ENCODE assay signal across 26 cellular contexts in genomic region chr2:237877576-237878307, GRCh38. TPM values are rescaled to one million over a fixed set of nuclear protein-coding genes. Genes with fewer than 3 reads are reported as not detected.
DNase-seq lines count a peak whose midpoint lies in the region; TF ChIP-seq lines count a peak whose summit lies in the region.
"Had no signal": no experiment of that assay in that cellular context is flagged by ENCODE, and none has a peak within 500 bp of the region (broad histone marks: within the 10 kb centered on the region; RNA-seq: fewer than 3 reads in every experiment).

No MANE protein-coding gene starts in this region.

- DNase-seq in activated effector memory CD4-positive, alpha-beta T cell treated with anti-CD3 and anti-CD28 coated beads, Interleukin-2, amount 50 U/mL, for 16 hours = peak; percentile 54
- DNase-seq in activated effector memory CD4-positive, alpha-beta T cell treated with Interleukin-2 at 50 U/mL for 16 hours = no peak
- DNase-seq in tibial artery (peak; percentile 16 to 58), COR-L47 (lab: John Stamatoyannopoulos, UW) (no peak), prostate gland (ENCODE audit: low spot score) (no peak), NCI-H2171 (lab: John Stamatoyannopoulos, UW) (no peak)
- DNase-seq: activated CD8-positive, alpha-beta memory T cell treated with anti-CD3 and anti-CD28 coated beads for 24 hours; activated naive CD4-positive, alpha-beta T cell treated with anti-CD3 and anti-CD28 coated beads, Interleukin-2, amount 10 ng/mL, durations not matched to agents 7 days and 5 days; activated T-cell treated with anti-CD3 and anti-CD28 coated beads, Interleukin-2, amount 50 U/mL, for 4 hours; amygdala; DMS79; effector CD4-positive, alpha-beta T cell; erythroblast; foreskin melanocyte; H9; hippocampal formation; KG1; MV-4-11; NCI-H2227 treated with DMSO at 0.1 percent for 48 hours; NCI-H82; SHP77 treated with DMSO at 0.1 percent for 48 hours; testis had no signal

- H3K27me3 ChIP-seq in muscle layer of colon (ENCODE audit: control insufficient read depth in 1 of 2, insufficient read depth in 2 of 2, low read length in 2 of 2) = no peaks in the 10 kb centered on the region
- no peaks in the 10 kb centered on the region for H3K27me3 ChIP-seq in tibial artery
- H3K27me3 ChIP-seq in prostate gland (replicated peaks; ENCODE audit: insufficient read depth) = no peaks in the 10 kb centered on the region
- H3K27me3 ChIP-seq: cardiac muscle cell, pancreas, testis had no signal

- peak overlapping the region; percentile 51 for H3K27ac ChIP-seq in cingulate gyrus (ENCODE audit: low read depth, low read length)
- H3K27ac ChIP-seq in muscle layer of colon (ENCODE audit: low read depth, low read length) = peak overlapping the region; percentile 50
- peak overlapping the region; percentile 56 to 71 for H3K27ac ChIP-seq in tibial artery
- H3K27ac ChIP-seq in prostate gland = no peak overlapping the region
- H3K27ac ChIP-seq: cardiac muscle cell, pancreas, testis had no signal

- no peak for TF ChIP-seq POLR2A in prostate gland (IDR thresholded peaks at IDR 0.05)

- no peak for TF ChIP-seq CTCF in tibial artery (IDR thresholded peaks at IDR 0.05)
- TF ChIP-seq CTCF in prostate gland (IDR thresholded peaks at IDR 0.05) = no peak

- H3K9me3 ChIP-seq in muscle layer of colon (ENCODE audit: low read length) (no peaks in the 10 kb centered on the region), tibial artery (no peaks in the 10 kb centered on the region), prostate gland (no peaks in the 10 kb centered on the region)
- H3K9me3 ChIP-seq: pancreas, testis had no signal

- H3K36me3 ChIP-seq in muscle layer of colon (ENCODE audit: insufficient read depth, low read length) (peaks cover 22% of the 10 kb centered on the region), tibial artery (peaks cover 11 to 21% (median 12%) of the 10 kb centered on the region in 3 donors), prostate gland (no peaks in the 10 kb centered on the region)
- H3K36me3 ChIP-seq: cardiac muscle cell had no signal

- no peak overlapping the region for H3K9ac ChIP-seq in muscle layer of colon (ENCODE audit: low read length)

- WGBS in prostate gland = 96% methylated on average over 25 of the region's 25 CpGs

- H3K4me1 ChIP-seq in muscle layer of colon (ENCODE audit: insufficient read depth, low read length) (peaks cover 70% of the 10 kb centered on the region), tibial artery (peaks cover 0 to 64% (median 53%) of the 10 kb centered on the region in 4 donors), prostate gland (replicated peaks) (peaks cover 9% of the 10 kb centered on the region)

- no peak overlapping the region for H3K4me3 ChIP-seq in muscle layer of colon (ENCODE audit: low read depth in 1 of 2, low read length in 2 of 2)
- no peak overlapping the region for H3K4me3 ChIP-seq in tibial artery
- no peak overlapping the region for H3K4me3 ChIP-seq in prostate gland
- H3K4me3 ChIP-seq: cardiac muscle cell, pancreas, testis had no signal

- intact Hi-C loops in tibial artery (cut with DNase I; ENCODE audit: low total_unique reads) = no loop called here
- intact Hi-C loops in prostate gland (cut with DNase I) = no loop called here

RNA-seq across cellular contexts. Expression of gene RAMP1, which starts 18.3 kb away (rescaled TPM):
- total RNA-seq in prostate gland = 100 to 1,000 TPM in 1 of 2 donors, 10 to 100 TPM in 1; 75.3 to 300 TPM

Comparison
In these comparisons a context has a peak if more than half of its experiments do, and no peak if none do; other contexts are left out.
1. DNase-seq: peak in activated effector memory CD4-positive, alpha-beta T cell treated with anti-CD3 and anti-CD28 coated beads, Interleukin-2, amount 50 U/mL, for 16 hours (single experiment) and tibial artery (2 of 2); none in activated effector memory CD4-positive, alpha-beta T cell treated with Interleukin-2 at 50 U/mL for 16 hours (single experiment), COR-L47 (single experiment), prostate gland (single experiment) and NCI-H2171 (single experiment).
2. H3K27ac ChIP-seq: peak in cingulate gyrus (single experiment), muscle layer of colon (single experiment) and tibial artery (2 of 2); none in prostate gland (0 of 2).